ENCODE assay signal across 23 cellular contexts in the genomic region with DNA sequence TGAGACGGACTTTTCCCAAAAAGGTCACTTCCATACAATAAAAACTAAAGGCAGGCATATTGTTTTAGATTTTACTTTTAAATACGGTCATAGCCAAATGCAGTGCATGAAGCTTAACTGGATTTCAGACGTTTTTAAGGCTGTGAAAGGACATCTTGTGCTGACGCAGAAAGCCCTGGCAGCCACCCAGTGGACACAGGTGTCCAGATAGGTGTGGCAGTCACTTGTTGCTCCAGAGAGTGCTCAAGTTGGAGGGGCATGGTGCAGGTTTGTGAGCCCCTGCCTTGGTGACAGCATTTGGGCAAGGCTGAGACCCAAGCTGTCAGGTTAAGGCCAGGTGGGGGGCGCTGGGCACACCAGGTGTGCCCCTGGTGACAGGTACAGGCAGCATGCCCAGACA.
"Had no signal": no experiment of that assay in that cellular context is flagged by ENCODE, and none has a peak within 500 bp of the region (broad histone marks: within the 10 kb centered on the region; RNA-seq: fewer than 3 reads in every experiment).

No MANE protein-coding gene starts in this region.

- DNase-seq: heart right ventricle; islet precursor cell; left ventricle myocardium superior; mesendoderm; naive thymus-derived CD4-positive, alpha-beta T cell; ovary; right lobe of liver; stimulated activated CD4-positive, alpha-beta T cell treated with anti-CD3 and anti-CD28 coated beads, Interleukin-1b, Interleukin-23, amount 100 ng/mL, for 48 hours; stimulated activated CD4-positive, alpha-beta T cell treated with anti-CD3 and anti-CD28 coated beads, Interleukin-2, amount 100 ng/mL, for 48 hours; stimulated activated CD4-positive, alpha-beta T cell treated with anti-CD3 and anti-CD28 coated beads, Interleukin-4, amount 100 ng/mL, for 4 hours; stimulated activated CD8-positive, alpha-beta memory T cell treated with anti-CD3 and anti-CD28 coated beads, Interleukin-4, amount 100 ng/mL, for 48 hours; stimulated activated naive CD4-positive, alpha-beta T cell treated with Interleukin-2 at 50 U/mL for 16 hours; stimulated activated naive CD8-positive, alpha-beta T cell treated with anti-CD3 and anti-CD28 coated beads, Interleukin-15, amount 100 ng/mL, for 72 hours; testis; thyroid gland; transverse colon; upper lobe of right lung had no signal

- H3K27ac ChIP-seq: heart right ventricle, hepatocyte, ovary, right atrium auricular region, right lobe of liver, testis, thyroid gland, transverse colon, upper lobe of right lung had no signal

- H3K9me3 ChIP-seq: heart right ventricle, ovary, right atrium auricular region, right lobe of liver, testis, thyroid gland, transverse colon, upper lobe of right lung had no signal

- H3K4me3 ChIP-seq: heart right ventricle, hepatocyte, lung, ovary, right atrium auricular region, right lobe of liver, smooth muscle cell, testis, thyroid gland, transverse colon, upper lobe of right lung had no signal

- H3K27me3 ChIP-seq: hepatocyte, ovary, right atrium auricular region, right lobe of liver, testis, thyroid gland, transverse colon, upper lobe of right lung had no signal

- H3K4me1 ChIP-seq: heart right ventricle, right atrium auricular region, right lobe of liver, testis, thyroid gland, transverse colon, upper lobe of right lung had no signal

- ATAC-seq: heart right ventricle; left ventricle myocardium superior; naive thymus-derived CD4-positive, alpha-beta T cell; natural killer cell treated with Interleukin-12 subunit alpha and Interleukin-12 subunit beta and Interleukin-15 and Interleukin-18, amount 100 ng/mL, for 72 hours; right lobe of liver; stimulated activated memory B cell treated with anti-CD40 and anti-IgM and Interleukin-4, amounts not matched to agents 10 μg/mL and 1 μg/mL and 100 μg/mL, for 72 hours; stimulated activated naive CD8-positive, alpha-beta T cell treated with anti-CD3 and anti-CD28 coated beads, Interleukin-15, amount 100 ng/mL, for 72 hours; upper lobe of right lung had no signal

- H3K36me3 ChIP-seq: heart right ventricle, ovary, right atrium auricular region, right lobe of liver, thyroid gland, transverse colon, upper lobe of right lung had no signal
